Comparison of ENCODE assay signal across 9 cellular contexts in the genomic region with DNA sequence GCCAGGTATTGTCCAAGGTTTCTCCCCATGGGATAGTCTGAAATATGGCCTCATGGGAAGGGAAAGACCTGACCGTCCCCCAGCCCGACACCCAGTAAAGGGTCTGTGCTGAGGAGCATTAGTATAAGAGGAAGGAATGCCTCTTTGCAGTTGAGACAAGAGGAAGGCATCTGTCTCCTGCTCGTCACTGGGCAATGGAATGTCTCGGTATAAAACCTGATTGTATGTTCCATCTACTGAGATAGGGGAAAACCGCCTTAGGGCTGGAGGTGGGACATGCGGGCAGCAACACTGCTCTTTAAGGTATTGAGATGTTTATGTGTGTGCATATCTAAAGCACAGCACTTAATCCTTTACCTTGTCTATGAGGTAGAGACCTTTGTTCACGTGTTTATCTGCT. TPM values are rescaled to one million over a fixed set of nuclear protein-coding genes. Genes with fewer than 3 reads are reported as not detected.
"Had no signal": no experiment of that assay in that cellular context is flagged by ENCODE, and none has a peak within 500 bp of the region (broad histone marks: within the 10 kb centered on the region; RNA-seq: fewer than 3 reads in every experiment).

No MANE protein-coding gene starts in this region.

RNA-seq across cellular contexts. Expression of gene KLRG2, which starts 15.7 kb away (rescaled TPM):
- total RNA-seq: LHCN-M2, OCI-LY7, Right ventricle myocardium inferior, RPMI7951 had no signal

RNA-seq across cellular contexts. Expression of gene CLEC2L, which starts 55.8 kb away (rescaled TPM):
- total RNA-seq: LHCN-M2, MCF 10A, NCI-H460, OCI-LY7, PC-9, Right ventricle myocardium inferior, RPMI7951, SJCRH30, SK-MEL-5 had no signal
